22 cellular contexts compared by ENCODE assay signal in the genomic region with DNA sequence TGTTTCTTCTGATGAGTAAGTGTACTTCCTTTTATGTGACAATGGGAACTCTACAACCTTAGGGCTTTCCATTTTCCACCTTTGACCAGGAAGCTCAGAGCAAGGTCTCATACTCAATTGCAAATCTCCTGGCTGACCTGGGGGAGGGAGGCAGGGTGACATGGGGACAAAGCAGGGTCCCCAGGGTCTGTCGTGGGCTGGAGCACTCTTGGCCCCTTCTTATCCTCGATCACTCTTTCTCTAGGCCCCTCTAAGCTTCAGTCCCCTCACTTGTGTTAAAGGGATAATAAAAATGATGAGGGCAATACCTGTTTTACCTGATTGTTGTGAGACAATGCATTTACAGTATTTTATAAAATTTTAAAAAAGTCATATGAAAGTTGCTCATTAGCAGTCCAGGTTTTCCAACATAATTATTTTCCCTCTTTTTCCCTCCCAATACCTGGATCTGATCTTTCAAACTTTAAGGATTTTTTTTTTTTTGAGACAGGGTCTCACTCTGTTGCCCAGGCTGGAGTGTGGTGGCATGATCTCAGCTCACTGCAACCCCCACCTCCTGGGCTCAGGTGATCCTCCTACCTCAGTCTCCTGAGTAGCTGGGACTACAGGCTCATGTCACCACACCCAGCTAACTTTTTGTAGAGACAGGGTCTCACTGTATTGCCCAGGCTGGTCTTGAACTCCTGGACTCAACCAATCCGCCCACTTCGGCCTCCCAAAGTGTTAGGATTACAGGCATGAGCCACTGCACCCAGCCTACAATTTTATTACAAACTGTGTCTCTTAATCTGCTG. TPM values are rescaled to one million over a fixed set of nuclear protein-coding genes. Genes with fewer than 3 reads are reported as not detected.
"Had no signal": no experiment of that assay in that cellular context is flagged by ENCODE, and none has a peak within 500 bp of the region (broad histone marks: within the 10 kb centered on the region; RNA-seq: fewer than 3 reads in every experiment).

No MANE protein-coding gene starts in this region.

- H3K4me3 Mint-ChIP-seq: activated CD4-positive, alpha-beta memory T cell treated with anti-CD3 and anti-CD28 coated beads, Interleukin-2, amount 10 ng/mL, durations not matched to agents 7 days and 5 days; activated CD4-positive, alpha-beta T cell treated with anti-CD3 and anti-CD28 coated beads, Interleukin-2, amount 10 ng/mL, durations not matched to agents 7 days and 5 days; activated T-cell treated with anti-CD3 and anti-CD28 coated beads, Interleukin-2, amount 50 U/mL, for 72 hours; brain; T-helper 17 cell had no signal

- DNase-seq: activated CD4-positive, alpha-beta memory T cell treated with anti-CD3 and anti-CD28 coated beads, Interleukin-2, amount 10 ng/mL, durations not matched to agents 7 days and 5 days; activated CD4-positive, alpha-beta T cell treated with anti-CD3 and anti-CD28 coated beads, Interleukin-2, amount 10 ng/mL, durations not matched to agents 7 days and 5 days; activated CD4-positive, CD25-positive, alpha-beta regulatory T cell; activated naive CD4-positive, alpha-beta T cell treated with anti-CD3 and anti-CD28 coated beads, Interleukin-2, amount 50 U/mL, for 16 hours; activated T-cell treated with anti-CD3 and anti-CD28 coated beads for 4 hours; activated T-cell treated with anti-CD3 and anti-CD28 coated beads, Interleukin-2, amount 50 U/mL, for 72 hours; amniotic stem cell; Kasumi-1; KBM-7; NCI-H1105 treated with DMSO at 0.1 percent for 48 hours; NCI-H1436 treated with DMSO at 0.1 percent for 48 hours; NCI-H187; NCI-H2081; NCI-H446; NCI-H524; SIG-M5; T-helper 17 cell; T-helper 9 cell had no signal

- H3K27ac Mint-ChIP-seq: activated CD4-positive, alpha-beta memory T cell treated with anti-CD3 and anti-CD28 coated beads, Interleukin-2, amount 10 ng/mL, durations not matched to agents 7 days and 5 days; activated CD4-positive, alpha-beta T cell treated with anti-CD3 and anti-CD28 coated beads, Interleukin-2, amount 10 ng/mL, durations not matched to agents 7 days and 5 days; activated T-cell treated with anti-CD3 and anti-CD28 coated beads, Interleukin-2, amount 50 U/mL, for 72 hours; activated T-helper 2 cell treated with anti-CD3 and anti-CD28 coated beads, Interferon-gamma antibody, Interleukin-2, Interleukin-4, amounts not matched to agents 10 μg/mL and 5 μg/mL and 100 μg/mL, durations not matched to agents 14 hours and 24 hours and 36 hours had no signal

- H3K36me3 Mint-ChIP-seq: brain had no signal

- H3K27me3 Mint-ChIP-seq: activated CD4-positive, alpha-beta T cell treated with anti-CD3 and anti-CD28 coated beads, Interleukin-2, amount 10 ng/mL, durations not matched to agents 7 days and 5 days had no signal

- ATAC-seq: activated T-cell treated with anti-CD3 and anti-CD28 coated beads, Interleukin-2, amount 50 U/mL, for 72 hours; T-helper 17 cell had no signal

- H3K9me3 Mint-ChIP-seq: activated CD4-positive, alpha-beta memory T cell treated with anti-CD3 and anti-CD28 coated beads, Interleukin-2, amount 10 ng/mL, durations not matched to agents 7 days and 5 days; activated CD4-positive, alpha-beta T cell treated with anti-CD3 and anti-CD28 coated beads, Interleukin-2, amount 10 ng/mL, durations not matched to agents 7 days and 5 days; activated T-cell treated with anti-CD3 and anti-CD28 coated beads, Interleukin-2, amount 50 U/mL, for 72 hours; activated T-helper 2 cell treated with anti-CD3 and anti-CD28 coated beads, Interferon-gamma antibody, Interleukin-2, Interleukin-4, amounts not matched to agents 10 μg/mL and 5 μg/mL and 100 μg/mL, durations not matched to agents 14 hours and 24 hours and 36 hours; brain had no signal

RNA-seq across cellular contexts. Expression of gene FAM83C, which starts 8.4 kb away (rescaled TPM):
- total RNA-seq: activated CD4-positive, alpha-beta memory T cell treated with anti-CD3 and anti-CD28 coated beads, Interleukin-2, amount 10 ng/mL, durations not matched to agents 7 days and 5 days; activated CD4-positive, alpha-beta T cell treated with anti-CD3 and anti-CD28 coated beads, Interleukin-2, amount 10 ng/mL, durations not matched to agents 7 days and 5 days; activated CD8-positive, alpha-beta memory T cell treated with anti-CD3 and anti-CD28 coated beads for 36 hours; activated T-cell treated with anti-CD3 and anti-CD28 coated beads, Interleukin-2, amount 50 U/mL, for 72 hours; activated T-helper 2 cell treated with anti-CD3 and anti-CD28 coated beads, Interferon-gamma antibody, Interleukin-2, Interleukin-4, amounts not matched to agents 10 μg/mL and 5 μg/mL and 100 μg/mL, durations not matched to agents 14 hours and 24 hours and 36 hours; ascending aorta; T-helper 17 cell had no signal
